ENCODE assay signal across 8 cellular contexts in the genomic region with DNA sequence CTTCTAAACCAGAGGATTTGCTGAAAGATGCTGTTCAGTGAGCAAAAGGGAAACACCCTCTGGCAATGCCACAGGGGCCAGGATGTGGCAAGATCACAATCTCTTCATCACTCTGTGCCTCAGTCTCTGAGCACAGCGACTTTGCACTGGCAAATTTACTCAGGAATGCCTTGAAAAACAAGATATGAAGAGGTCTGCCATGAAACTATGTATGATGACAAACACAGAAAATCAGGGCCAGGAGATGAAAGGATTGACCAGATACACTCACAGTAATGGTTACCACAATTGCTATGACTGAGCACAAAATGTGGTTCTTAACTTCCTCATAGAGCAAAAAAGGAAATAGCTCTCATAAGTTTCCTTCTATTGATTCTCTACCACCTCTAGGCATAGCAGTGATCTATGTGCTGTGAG. TPM values are rescaled to one million over a fixed set of nuclear protein-coding genes. Genes with fewer than 3 reads are reported as not detected.
DNase-seq lines count a peak whose midpoint lies in the region; ATAC-seq, FAIRE-seq and TF ChIP-seq lines count a peak whose summit lies in the region.

No MANE protein-coding gene starts in this region.

- DNase-seq in CD8-positive, alpha-beta memory T cell, result peak; percentile 39 to 82 (median 75)
- peak; percentile 94 for DNase-seq in Jurkat, Clone E6-1 (ENCODE audit: low read depth, low spot score)
- DNase-seq in activated CD8-positive, alpha-beta T cell treated with anti-CD3 and anti-CD28 coated beads for 36 hours, result peak; percentile 81
- DNase-seq in right lobe of liver (no peak), mesenteric fat pad (ENCODE audit: low spot score) (no peak), HTR-8/SVneo (ENCODE audit: insufficient read length, low spot score) (no peak)

- H3K36me3 Mint-ChIP-seq in CD8-positive, alpha-beta memory T cell, result peaks cover 3 to 28% (median 8%) of the 10 kb centered on the region in 3 donors
- H3K36me3 Mint-ChIP-seq in activated CD8-positive, alpha-beta T cell treated with anti-CD3 and anti-CD28 coated beads for 36 hours (ENCODE audit: low read depth), result peaks cover 24% of the 10 kb centered on the region

- CTCF ChIA-PET in CD8-positive, alpha-beta memory T cell (lab: Charles Lee), result interaction anchor here (0.9 to 1.1 kb wide), 3 partner anchors 14 to 68 kb away, joined by 3 read pairs; no protein-coding TSS in a partner anchor
- CTCF ChIA-PET in activated CD8-positive, alpha-beta T cell treated with anti-CD3 and anti-CD28 coated beads for 36 hours (lab: Charles Lee), result interaction anchor here (0.6 to 1.1 kb wide), 3 partner anchors 56 to 80 kb away, joined by 3 read pairs; no protein-coding TSS in a partner anchor

- H3K27me3 ChIP-seq in CD8-positive, alpha-beta memory T cell (ENCODE audit: insufficient read depth, low read length, poor library complexity, severe bottlenecking), result no peaks in the 10 kb centered on the region
- H3K27me3 ChIP-seq in right lobe of liver, result no peaks in the 10 kb centered on the region
- H3K27me3 ChIP-seq in gastroesophageal sphincter, result no peaks in the 10 kb centered on the region

- ATAC-seq in GM21423 (IDR thresholded peaks at IDR 0.05; ENCODE audit: unreplicated experiment) (peak; percentile 82), right lobe of liver (peak in 3 of 4 donors; percentile 30 to 40 (median 38)), gastroesophageal sphincter (no peak)
- peak; percentile 76 for ATAC-seq in activated CD8-positive, alpha-beta T cell treated with anti-CD3 and anti-CD28 coated beads for 36 hours

- peaks cover 63% of the 10 kb centered on the region for H3K4me1 ChIP-seq in CD8-positive, alpha-beta memory T cell (ENCODE audit: insufficient read depth, low read length)
- H3K4me1 ChIP-seq in right lobe of liver, result peaks cover 0 to 4% (median 0%) of the 10 kb centered on the region in 4 donors
- peaks cover 0 to 14% (median 0%) of the 10 kb centered on the region in 3 donors for H3K4me1 ChIP-seq in gastroesophageal sphincter

- TF ChIP-seq POLR2A in right lobe of liver (IDR thresholded peaks at IDR 0.05) (no peak), gastroesophageal sphincter (IDR thresholded peaks at IDR 0.05) (no peak)

- H3K4me3 Mint-ChIP-seq in CD8-positive, alpha-beta memory T cell, result peak overlapping the region; percentile 20 to 82 (median 68)
- peak overlapping the region; percentile 28 for H3K4me3 Mint-ChIP-seq in activated CD8-positive, alpha-beta T cell treated with anti-CD3 and anti-CD28 coated beads for 36 hours

- H3K4me3 ChIP-seq in CD8-positive, alpha-beta memory T cell (ENCODE audit: low read length), result peak overlapping the region; percentile 10
- no peak overlapping the region; the same call in 1 of the 2 replicates for H3K4me3 ChIP-seq in Jurkat, Clone E6-1 (ENCODE audit: low read length)
- H3K4me3 ChIP-seq in right lobe of liver (no peak overlapping the region), gastroesophageal sphincter (no peak overlapping the region)

- H3K4me1 Mint-ChIP-seq in CD8-positive, alpha-beta memory T cell, result peaks cover 76 to 86% (median 85%) of the 10 kb centered on the region in 3 donors
- H3K4me1 Mint-ChIP-seq in activated CD8-positive, alpha-beta T cell treated with anti-CD3 and anti-CD28 coated beads for 36 hours (ENCODE audit: low read depth), result peaks cover 59% of the 10 kb centered on the region

- intact Hi-C loops in activated CD8-positive, alpha-beta T cell treated with anti-CD3 and anti-CD28 coated beads for 36 hours (cut with micrococcal nuclease), result no loop called here
- intact Hi-C loops in right lobe of liver (cut with DNase I), result no loop called here

- peak overlapping the region; percentile 24 to 95 (median 76) for H3K27ac Mint-ChIP-seq in CD8-positive, alpha-beta memory T cell
- peak overlapping the region; percentile 83 for H3K27ac Mint-ChIP-seq in activated CD8-positive, alpha-beta T cell treated with anti-CD3 and anti-CD28 coated beads for 36 hours

- TF ChIP-seq EP300 in gastroesophageal sphincter (IDR thresholded peaks at IDR 0.05), result no peak

- no peaks in the 10 kb centered on the region for H3K9me3 Mint-ChIP-seq in CD8-positive, alpha-beta memory T cell
- no peaks in the 10 kb centered on the region for H3K9me3 Mint-ChIP-seq in activated CD8-positive, alpha-beta T cell treated with anti-CD3 and anti-CD28 coated beads for 36 hours

- no peak overlapping the region for H3K27ac ChIP-seq in CD8-positive, alpha-beta memory T cell (ENCODE audit: low read depth, low read length)
- H3K27ac ChIP-seq in right lobe of liver, result no peak overlapping the region
- no peak overlapping the region for H3K27ac ChIP-seq in gastroesophageal sphincter

- H3K27me3 Mint-ChIP-seq in CD8-positive, alpha-beta memory T cell, result no peaks in the 10 kb centered on the region
- no peaks in the 10 kb centered on the region for H3K27me3 Mint-ChIP-seq in activated CD8-positive, alpha-beta T cell treated with anti-CD3 and anti-CD28 coated beads for 36 hours

- WGBS in right lobe of liver (ENCODE audit: insufficient coverage, low coverage, low lambda C conversion rate, missing lambda C conversion rate), result 33% methylated on average over 1 of the region's 1 CpG
- WGBS in gastroesophageal sphincter (ENCODE audit: low coverage in 1 of 2), 2 donors, result 100% methylated on average over 1 of the region's 1 CpG; no CpG with 5 or more reads in 1 of the 2 donors

- peaks cover 19% of the 10 kb centered on the region for H3K36me3 ChIP-seq in CD8-positive, alpha-beta memory T cell (ENCODE audit: insufficient read depth, low read length)
- H3K36me3 ChIP-seq in right lobe of liver (no peaks in the 10 kb centered on the region), gastroesophageal sphincter (peaks cover 0 to 9% of the 10 kb centered on the region in 2 donors)

- H3K9me3 ChIP-seq in CD8-positive, alpha-beta memory T cell (ENCODE audit: low read length), result no peaks in the 10 kb centered on the region
- H3K9me3 ChIP-seq in right lobe of liver (no peaks in the 10 kb centered on the region), gastroesophageal sphincter (no peaks in the 10 kb centered on the region)

- POLR2A ChIA-PET in CD8-positive, alpha-beta memory T cell (lab: Charles Lee), result interaction anchor here (0.6 to 1.2 kb wide), 2 partner anchors 12 to 328 kb away, joined by 3 to 6 read pairs; no protein-coding TSS in a partner anchor
- POLR2A ChIA-PET in activated CD8-positive, alpha-beta T cell treated with anti-CD3 and anti-CD28 coated beads for 36 hours (lab: Charles Lee), result no interaction called here

- no peak for TF ChIP-seq CTCF in activated CD8-positive, alpha-beta T cell treated with anti-CD3 and anti-CD28 coated beads for 36 hours (IDR thresholded peaks at IDR 0.05)
- no peak for TF ChIP-seq CTCF in right lobe of liver (IDR thresholded peaks at IDR 0.05)
- TF ChIP-seq CTCF in gastroesophageal sphincter (IDR thresholded peaks at IDR 0.05), result no peak

- FAIRE-seq in HTR-8/SVneo (lab: Jason Lieb, UNC), result no peak

RNA-seq across cellular contexts. Expression of a gene that starts 5.8 kb away (rescaled TPM):
- total RNA-seq in CD8-positive, alpha-beta memory T cell, result 10 to 100 TPM; 21.5 to 24.8 TPM
- 13.1 TPM for polyA plus RNA-seq in CD8-positive, alpha-beta memory T cell
- 15.3 TPM for polyA plus RNA-seq in Jurkat, Clone E6-1 (2012; ENCODE audit: insufficient read depth, insufficient read length)
- total RNA-seq in activated CD8-positive, alpha-beta T cell treated with anti-CD3 and anti-CD28 coated beads for 36 hours, result 10 to 100 TPM; 13.4 to 15.5 TPM
- total RNA-seq in right lobe of liver (10 to 100 TPM in 1 of 6 experiments, 1 to 10 TPM in 5; 5.3 to 10.7 (median 6.2) TPM), mesenteric fat pad (16.1 TPM), gastroesophageal sphincter (10 to 100 TPM in 3 of 4 donors, 1 to 10 TPM in 1; 9.6 to 24.4 (median 13.7) TPM)

RNA-seq across cellular contexts. Expression of a gene that starts 6.0 kb away (rescaled TPM):
- 10 to 100 TPM; 21.2 to 21.4 TPM for total RNA-seq in CD8-positive, alpha-beta memory T cell
- 27.6 TPM for polyA plus RNA-seq in CD8-positive, alpha-beta memory T cell
- polyA plus RNA-seq in Jurkat, Clone E6-1 (2012; ENCODE audit: insufficient read depth, insufficient read length), result 28.4 TPM
- 10 to 100 TPM; 15.2 to 15.3 TPM for total RNA-seq in activated CD8-positive, alpha-beta T cell treated with anti-CD3 and anti-CD28 coated beads for 36 hours
- total RNA-seq in right lobe of liver (10 to 100 TPM in 5 of 6 experiments, 1 to 10 TPM in 1; 9.2 to 18.7 (median 13.4) TPM), mesenteric fat pad (12.9 TPM), gastroesophageal sphincter (10 to 100 TPM; 10.5 to 37.4 (median 20.5) TPM)

Comparison
In these comparisons a context has a peak if more than half of its experiments do, and no peak if none do; other contexts are left out.
1. DNase-seq: peak in CD8-positive, alpha-beta memory T cell (5 of 5), Jurkat, Clone E6-1 (single experiment) and activated CD8-positive, alpha-beta T cell treated with anti-CD3 and anti-CD28 coated beads for 36 hours (single experiment); none in right lobe of liver (0 of 3), mesenteric fat pad (single experiment) and HTR-8/SVneo (single experiment).